ENCODE assay signal across 19 cellular contexts in genomic region chr22:35510481-35510934, GRCh38. TPM values are rescaled to one million over a fixed set of nuclear protein-coding genes. Genes with fewer than 3 reads are reported as not detected.
DNase-seq lines count a peak whose midpoint lies in the region; ATAC-seq and TF ChIP-seq lines count a peak whose summit lies in the region.
"Had no signal": no experiment of that assay in that cellular context is flagged by ENCODE, and none has a peak within 500 bp of the region (broad histone marks: within the 10 kb centered on the region; RNA-seq: fewer than 3 reads in every experiment).

No MANE protein-coding gene starts in this region.

- H3K36me3 Mint-ChIP-seq in CD8-positive, alpha-beta memory T cell, result no peaks in the 10 kb centered on the region
- H3K36me3 Mint-ChIP-seq: activated naive CD8-positive, alpha-beta T cell treated with anti-CD3 and anti-CD28 coated beads for 36 hours had no signal

- H3K27me3 Mint-ChIP-seq in CD8-positive, alpha-beta memory T cell, result peaks cover 7 to 29% of the 10 kb centered on the region in 2 donors

- H3K27me3 ChIP-seq in HUES48 (ENCODE audit: control insufficient read depth, insufficient read depth, low read length), result no peaks in the 10 kb centered on the region; the same call in 1 of the 2 replicates
- no peaks in the 10 kb centered on the region for H3K27me3 ChIP-seq in CD8-positive, alpha-beta memory T cell (ENCODE audit: insufficient read depth, low read length, poor library complexity, severe bottlenecking)

- H3K4me1 Mint-ChIP-seq in CD8-positive, alpha-beta memory T cell, result no peaks in the 10 kb centered on the region
- H3K4me1 Mint-ChIP-seq: activated B cell treated with CpG ODN at 0.5 μM for 24 hours; activated naive CD8-positive, alpha-beta T cell treated with anti-CD3 and anti-CD28 coated beads for 36 hours had no signal

- no peak for TF ChIP-seq CTCF in AG04449 (IDR thresholded peaks at IDR 0.05; ENCODE audit: insufficient read depth, low read length, missing control alignments)

- H3K9ac ChIP-seq in HUES48 (ENCODE audit: low read depth, low read length), result no peak overlapping the region

- no peak for ATAC-seq in HG02885 (IDR thresholded peaks at IDR 0.05; ENCODE audit: poor library complexity, unreplicated experiment)
- ATAC-seq: activated T-cell treated with anti-CD3 and anti-CD28 coated beads, Interleukin-2, amount 50 U/mL, for 72 hours; left colon; Right ventricle myocardium inferior had no signal

- POLR2A ChIA-PET in AG04449 (lab: Yijun Ruan, JAX), result no interaction called here
- POLR2A ChIA-PET in CD8-positive, alpha-beta memory T cell (lab: Charles Lee), result no interaction called here
- POLR2A ChIA-PET in HEK293T (lab: Yijun Ruan, JAX), result no interaction called here

- peak; percentile 12 for DNase-seq in AG04449 (ENCODE audit: low read depth, low spot score)
- peak; percentile 44 for DNase-seq in inferior parietal cortex (ENCODE audit: extremely low spot score)
- no peak for DNase-seq in CD8-positive, alpha-beta memory T cell
- no peak for DNase-seq in Kasumi-1 (lab: John Stamatoyannopoulos, UW)
- DNase-seq in HEK293T (ENCODE audit: extremely low spot score), result no peak
- DNase-seq: ACHN; activated B cell treated with CpG ODN at 0.5 μM for 24 hours; activated naive CD8-positive, alpha-beta T cell treated with anti-CD3 and anti-CD28 coated beads for 36 hours; activated T-cell treated with anti-CD3 and anti-CD28 coated beads, Interleukin-2, amount 50 U/mL, for 72 hours; foreskin fibroblast; left colon; NCI-H226; stimulated activated naive CD4-positive, alpha-beta T cell treated with Interleukin-2 at 50 U/mL for 16 hours had no signal

- no peaks in the 10 kb centered on the region for H3K36me3 ChIP-seq in HUES48 (ENCODE audit: control insufficient read depth, insufficient read depth, low read length)
- H3K36me3 ChIP-seq in CD8-positive, alpha-beta memory T cell (ENCODE audit: insufficient read depth, low read length), result no peaks in the 10 kb centered on the region
- H3K36me3 ChIP-seq: cardiac muscle cell had no signal

- no peak overlapping the region for H3K4me3 Mint-ChIP-seq in CD8-positive, alpha-beta memory T cell
- H3K4me3 Mint-ChIP-seq: activated B cell treated with CpG ODN at 0.5 μM for 24 hours; activated naive CD8-positive, alpha-beta T cell treated with anti-CD3 and anti-CD28 coated beads for 36 hours; activated T-cell treated with anti-CD3 and anti-CD28 coated beads, Interleukin-2, amount 50 U/mL, for 72 hours; T-helper 1 cell treated with Interleukin-12 subunit alpha and Interleukin-12 subunit beta and Interleukin-4 antibody, amounts not matched to agents 30 μg/mL and 1 μg/mL, for 36 hours had no signal

- no peak overlapping the region for H3K4me3 ChIP-seq in AG04449 (ENCODE audit: low read depth, low read length)
- no peak overlapping the region for H3K4me3 ChIP-seq in HUES48 (ENCODE audit: low read depth, low read length)
- no peak overlapping the region for H3K4me3 ChIP-seq in CD8-positive, alpha-beta memory T cell (ENCODE audit: low read length)
- H3K4me3 ChIP-seq: cardiac muscle cell had no signal

- CTCF ChIA-PET in AG04449 (lab: Yijun Ruan, JAX), result interaction anchor here (1.3 to 2.8 kb wide), 4 partner anchors 17 to 80 kb away, joined by 5 to 8 read pairs (median 6); no protein-coding TSS in a partner anchor
- CTCF ChIA-PET in CD8-positive, alpha-beta memory T cell (lab: Charles Lee), result no interaction called here
- CTCF ChIA-PET in HEK293T (lab: Yijun Ruan, JAX), result interaction anchor here (0.6 to 1.4 kb wide), 2 partner anchors 11 to 20 kb away, joined by 3 to 4 read pairs; no protein-coding TSS in a partner anchor

- no peak overlapping the region for H3K27ac Mint-ChIP-seq in CD8-positive, alpha-beta memory T cell
- H3K27ac Mint-ChIP-seq: activated B cell treated with CpG ODN at 0.5 μM for 24 hours; activated naive CD8-positive, alpha-beta T cell treated with anti-CD3 and anti-CD28 coated beads for 36 hours; activated T-cell treated with anti-CD3 and anti-CD28 coated beads, Interleukin-2, amount 50 U/mL, for 72 hours; T-helper 1 cell treated with Interleukin-12 subunit alpha and Interleukin-12 subunit beta and Interleukin-4 antibody, amounts not matched to agents 30 μg/mL and 1 μg/mL, for 36 hours had no signal

- no peaks in the 10 kb centered on the region for H3K9me3 Mint-ChIP-seq in CD8-positive, alpha-beta memory T cell
- H3K9me3 Mint-ChIP-seq: activated B cell treated with CpG ODN at 0.5 μM for 24 hours; activated naive CD8-positive, alpha-beta T cell treated with anti-CD3 and anti-CD28 coated beads for 36 hours; activated T-cell treated with anti-CD3 and anti-CD28 coated beads, Interleukin-2, amount 50 U/mL, for 72 hours; T-helper 1 cell treated with Interleukin-12 subunit alpha and Interleukin-12 subunit beta and Interleukin-4 antibody, amounts not matched to agents 30 μg/mL and 1 μg/mL, for 36 hours had no signal

- H3K4me1 ChIP-seq in HUES48 (ENCODE audit: control insufficient read depth, insufficient read depth, low read length), result peaks cover 15% of the 10 kb centered on the region
- no peaks in the 10 kb centered on the region for H3K4me1 ChIP-seq in CD8-positive, alpha-beta memory T cell (ENCODE audit: insufficient read depth, low read length)

- H3K27ac ChIP-seq in HUES48 (ENCODE audit: low read depth, low read length) (peak overlapping the region; percentile 23), angular gyrus (ENCODE audit: low read depth, low read length) (peak overlapping the region; percentile 92)
- no peak overlapping the region for H3K27ac ChIP-seq in CD8-positive, alpha-beta memory T cell (ENCODE audit: low read depth, low read length)
- H3K27ac ChIP-seq: cardiac muscle cell had no signal

- H3K9me3 ChIP-seq in HUES48 (ENCODE audit: control insufficient read depth, insufficient read depth, low read length), result no peaks in the 10 kb centered on the region
- no peaks in the 10 kb centered on the region for H3K9me3 ChIP-seq in CD8-positive, alpha-beta memory T cell (ENCODE audit: low read length)

TF ChIP-seq in HEK293T, 16 proteins besides CTCF, POLR2A, EP300 and RAD21:
- TF ChIP-seq CTBP1 (IDR thresholded peaks at IDR 0.05; ENCODE audit: borderline replicate concordance) (no peak), FOXA1 (IDR thresholded peaks at IDR 0.05) (no peak), FOXK2 (IDR thresholded peaks at IDR 0.05) (no peak), FOXM1 (IDR thresholded peaks at IDR 0.05; ENCODE audit: borderline replicate concordance) (no peak), L3MBTL2 (conservative IDR thresholded peaks at IDR 0.05) (no peak), SUZ12 (IDR thresholded peaks at IDR 0.05) (no peak), NFRKB (IDR thresholded peaks at IDR 0.05) (no peak), LEF1 (IDR thresholded peaks at IDR 0.05; ENCODE audit: borderline replicate concordance) (no peak), TARDBP (IDR thresholded peaks at IDR 0.05) (no peak), ELF4 (IDR thresholded peaks at IDR 0.05) (no peak), SP1 (IDR thresholded peaks at IDR 0.05) (no peak), PKNOX1 (IDR thresholded peaks at IDR 0.05) (no peak), BHLHE40 (IDR thresholded peaks at IDR 0.05; ENCODE audit: borderline replicate concordance) (no peak), ARNT (IDR thresholded peaks at IDR 0.05) (no peak), ZNF384 (IDR thresholded peaks at IDR 0.05) (no peak), HDGF (IDR thresholded peaks at IDR 0.05; ENCODE audit: borderline replicate concordance) (no peak)

RNA-seq across cellular contexts. Expression of gene RASD2, which starts 30.1 kb away (rescaled TPM):
- total RNA-seq in CD8-positive, alpha-beta memory T cell, result under 1 TPM; 0.09 to 0.24 TPM
- polyA plus RNA-seq in CD8-positive, alpha-beta memory T cell, result not detected
- total RNA-seq: activated B cell treated with CpG ODN at 0.5 μM for 24 hours had no signal

Comparison
In these comparisons a context has a peak if more than half of its experiments do, and no peak if none do; other contexts are left out.
1. DNase-seq: peak in AG04449 (single experiment) and inferior parietal cortex (single experiment); none in CD8-positive, alpha-beta memory T cell (0 of 5), Kasumi-1 (0 of 2) and HEK293T (single experiment).